8 cellular contexts compared by ENCODE assay signal in genomic region chr3:81761904-81762565, GRCh38. TPM values are rescaled to one million over a fixed set of nuclear protein-coding genes. Genes with fewer than 3 reads are reported as not detected.
DNase-seq lines count a peak whose midpoint lies in the region; ATAC-seq and TF ChIP-seq lines count a peak whose summit lies in the region.

No MANE protein-coding gene starts in this region.

- 0 out of 2 replicates have a peak, but pooled peaks cover 3% of the 10 kb centered on the region for H3F3A ChIP-seq in Loucy (ENCODE audit: low read depth)

- TF ChIP-seq CTCF in Loucy (conservative IDR thresholded peaks at IDR 0.05; ENCODE audit: low read length): no peak

- H3K4ac ChIP-seq in neuronal stem cell (ENCODE audit: low read length): no peak overlapping the region

- no peak overlapping the region for H2BK12ac ChIP-seq in neuronal stem cell (ENCODE audit: low read length)

- peak overlapping the region; percentile 95 for H3K27ac ChIP-seq in neuronal stem cell (replicated peaks; ENCODE audit: low read length)

- H3K4me3 ChIP-seq in Loucy (ENCODE audit: low read length, poor library complexity, severe bottlenecking) (peak overlapping the region; percentile 76), neuronal stem cell (ENCODE audit: low read length in 2 of 2) (peak overlapping the region; percentile 77 to 93)

- peak overlapping the region; percentile 79 for H3K4me2 ChIP-seq in Loucy (ENCODE audit: low read depth, low read length, poor library complexity, severe bottlenecking)
- peak overlapping the region; percentile 92 for H3K4me2 ChIP-seq in neuronal stem cell (ENCODE audit: insufficient read depth, low read length, poor library complexity, severe bottlenecking)

- peaks cover 4 to 12% of the 10 kb centered on the region in 2 donors for H3K4me1 Mint-ChIP-seq in effector memory CD8-positive, alpha-beta T cell (ENCODE audit: low read depth in 2 of 2)

- H2BK5ac ChIP-seq in neuronal stem cell (ENCODE audit: low read length): peak overlapping the region; percentile 93

- H2AFZ ChIP-seq in Loucy (ENCODE audit: low read length) (no peak overlapping the region), neuronal stem cell (ENCODE audit: low read length) (peak overlapping the region; percentile 97)

- no peak overlapping the region for H3K14ac ChIP-seq in neuronal stem cell (ENCODE audit: low read length)

- H2BK120ac ChIP-seq in neuronal stem cell (ENCODE audit: low read depth, low read length): no peak overlapping the region

- no peak for ATAC-seq in effector memory CD8-positive, alpha-beta T cell (replicated peaks)
- ATAC-seq in GM18519 (IDR thresholded peaks at IDR 0.05; ENCODE audit: low FRiP score, unreplicated experiment): no peak

- peak; percentile 14 for DNase-seq in COLO829 (ENCODE audit: low spot score)
- DNase-seq in effector memory CD8-positive, alpha-beta T cell: no peak
- DNase-seq in neuronal stem cell (ENCODE audit: low spot score): no peak
- DNase-seq in HCEC 1CT: no peak
- no peak for DNase-seq in NCI-H1092 treated with DMSO at 0.1 percent for 48 hours (lab: John Stamatoyannopoulos, UW)
- DNase-seq in DMS79 (lab: John Stamatoyannopoulos, UW): no peak

- H3K4me3 Mint-ChIP-seq in effector memory CD8-positive, alpha-beta T cell: peak overlapping the region; percentile 86 to 89

- peaks cover 3% of the 10 kb centered on the region for H4K20me1 ChIP-seq in Loucy (ENCODE audit: insufficient read depth, low read length, poor library complexity, severe bottlenecking)

- no peaks in the 10 kb centered on the region for H3K27me3 Mint-ChIP-seq in effector memory CD8-positive, alpha-beta T cell

- H3K9me3 Mint-ChIP-seq in effector memory CD8-positive, alpha-beta T cell: no peaks in the 10 kb centered on the region

- H3K36me3 Mint-ChIP-seq in effector memory CD8-positive, alpha-beta T cell (ENCODE audit: insufficient read depth): peaks cover 3% of the 10 kb centered on the region

- peaks cover 5% of the 10 kb centered on the region; the same call in 1 of the 2 replicates for H3K36me3 ChIP-seq in Loucy (ENCODE audit: insufficient read depth, low read length)
- H3K36me3 ChIP-seq in neuronal stem cell (replicated peaks in 1 of 2; ENCODE audit: control insufficient read depth in 2 of 2, insufficient read depth in 2 of 2, low read length in 2 of 2): no peaks in the 10 kb centered on the region

- no peak overlapping the region for H4K8ac ChIP-seq in neuronal stem cell (ENCODE audit: low read depth, low read length)

- no peaks in the 10 kb centered on the region for H3K79me1 ChIP-seq in neuronal stem cell (ENCODE audit: low read depth, low read length)

- H3K23ac ChIP-seq in neuronal stem cell (ENCODE audit: low read depth, low read length, poor library complexity): no peak overlapping the region

- no peaks in the 10 kb centered on the region for H3K9me2 ChIP-seq in Loucy (replicated peaks; ENCODE audit: low read depth, low read length)

- no peak overlapping the region for H4K91ac ChIP-seq in neuronal stem cell (ENCODE audit: low read depth, low read length, poor library complexity)

- no CpG with 5 or more reads among the region's 6 CpGs for WGBS in neuronal stem cell (ENCODE audit: extremely low coverage in 2 of 2, insufficient read length in 2 of 2, insufficient replicate concordance in 1 of 2), 2 donors

- no peaks in the 10 kb centered on the region for H3K27me3 ChIP-seq in Loucy (ENCODE audit: insufficient read depth, low read length, poor library complexity, severe bottlenecking)
- H3K27me3 ChIP-seq in neuronal stem cell (ENCODE audit: control insufficient read depth in 3 of 3, insufficient read depth in 3 of 3, low read depth in 1 of 3, low read length in 3 of 3): peaks cover 0 to 2% (median 0%) of the 10 kb centered on the region in 3 experiments

- peaks cover 34% of the 10 kb centered on the region for H3K79me2 ChIP-seq in Loucy (ENCODE audit: insufficient read depth, low read length)

- no peak overlapping the region for H2AK5ac ChIP-seq in neuronal stem cell (ENCODE audit: low read depth, low read length)

- H3K4me1 ChIP-seq in Loucy (ENCODE audit: insufficient read depth, low read length, poor library complexity, severe bottlenecking) (peaks cover 53% of the 10 kb centered on the region), neuronal stem cell (ENCODE audit: control insufficient read depth in 2 of 2, insufficient read depth in 1 of 2, low read depth in 1 of 2, low read length in 2 of 2) (peaks cover 0 to 8% of the 10 kb centered on the region in 2 donors)

- peak overlapping the region; percentile 100 for H3K18ac ChIP-seq in neuronal stem cell (ENCODE audit: low read length)

- H3K9ac ChIP-seq in Loucy (ENCODE audit: low read depth, low read length, poor library complexity, severe bottlenecking) (peak overlapping the region; percentile 86), neuronal stem cell (ENCODE audit: low read depth, low read length, poor library complexity) (peak overlapping the region; percentile 82)

- peaks cover 4% of the 10 kb centered on the region; the same call in 1 of the 2 replicates for H3K9me3 ChIP-seq in Loucy (ENCODE audit: insufficient read depth, low read depth, low read length)
- H3K9me3 ChIP-seq in neuronal stem cell (replicated peaks in 1 of 2; ENCODE audit: control insufficient read depth in 2 of 2, insufficient read depth in 1 of 2, low read depth in 1 of 2, low read length in 2 of 2): no peaks in the 10 kb centered on the region

- no peak overlapping the region for H2BK15ac ChIP-seq in neuronal stem cell (ENCODE audit: low read length)

- H3K27ac Mint-ChIP-seq in effector memory CD8-positive, alpha-beta T cell: peak overlapping the region; percentile 95

RNA-seq across cellular contexts. Expression of gene GBE1, which starts 0.6 kb away (rescaled TPM):
- 2.7 TPM for polyA plus RNA-seq in neuronal stem cell (2013, experiment 1 of 2)
- 3.1 TPM for polyA plus RNA-seq in neuronal stem cell (2013, experiment 2 of 2)
